ENCODE assay signal across 22 cellular contexts in genomic region chr3:108289159-108289558, GRCh38. TPM values are rescaled to one million over a fixed set of nuclear protein-coding genes. Genes with fewer than 3 reads are reported as not detected.
A peak's percentile ranks its signal among the peaks of the same experiment; 100 is the strongest.
DNase-seq lines count a peak whose midpoint lies in the region; ATAC-seq and TF ChIP-seq lines count a peak whose summit lies in the region.
"Had no signal": no experiment of that assay in that cellular context is flagged by ENCODE, and none has a peak within 500 bp of the region (broad histone marks: within the 10 kb centered on the region; RNA-seq: fewer than 3 reads in every experiment).

No MANE protein-coding gene starts in this region.

- intact Hi-C loops in lower lobe of right lung (cut with DNase I): no loop called here
- intact Hi-C loops in upper lobe of right lung (cut with DNase I): no loop called here
- intact Hi-C loops in gastrocnemius medialis (cut with DNase I; ENCODE audit: low total_unique reads): no loop called here
- intact Hi-C loops in thyroid gland (cut with DNase I): no loop called here

- in situ Hi-C loops in gastrocnemius medialis (cut with MboI; ENCODE audit: low sequenced_read_pairs in 4 of 4): no loop called here

- no peaks in the 10 kb centered on the region for H3K36me3 ChIP-seq in lower lobe of right lung
- no peaks in the 10 kb centered on the region for H3K36me3 ChIP-seq in upper lobe of right lung
- H3K36me3 ChIP-seq in gastrocnemius medialis: no peaks in the 10 kb centered on the region
- H3K36me3 ChIP-seq in thyroid gland: no peaks in the 10 kb centered on the region
- H3K36me3 ChIP-seq: BLaER1, HAP-1 had no signal

- H3K4me3 ChIP-seq in lower lobe of right lung: no peak overlapping the region
- H3K4me3 ChIP-seq in upper lobe of right lung: no peak overlapping the region
- H3K4me3 ChIP-seq in gastrocnemius medialis: no peak overlapping the region
- no peak overlapping the region for H3K4me3 ChIP-seq in thyroid gland (replicated peaks in 1 of 3)
- H3K4me3 ChIP-seq: BLaER1, HAP-1 had no signal

- TF ChIP-seq CTCF in VCaP (conservative IDR thresholded peaks at IDR 0.05): no peak
- no peak for TF ChIP-seq CTCF in lower lobe of right lung (IDR thresholded peaks at IDR 0.05)
- TF ChIP-seq CTCF in upper lobe of right lung (IDR thresholded peaks at IDR 0.05): no peak
- no peak for TF ChIP-seq CTCF in gastrocnemius medialis (IDR thresholded peaks at IDR 0.05 in 4 of 5, conservative IDR thresholded peaks at IDR 0.05 in 1 of 5)
- TF ChIP-seq CTCF in thyroid gland (IDR thresholded peaks at IDR 0.05): no peak

- WGBS in thyroid gland, 2 donors: 81 to 83% methylated on average over 2 of the region's 2 CpGs

- no peak for TF ChIP-seq POLR2A in gastrocnemius medialis (IDR thresholded peaks at IDR 0.05)
- no peak for TF ChIP-seq POLR2A in thyroid gland (IDR thresholded peaks at IDR 0.05)

- H3K27ac ChIP-seq in VCaP (peak overlapping the region; percentile 7; the same call in 1 of the 2 replicates), lower lobe of right lung (peak overlapping the region; percentile 51), upper lobe of right lung (no peak overlapping the region), gastrocnemius medialis (no peak overlapping the region), thyroid gland (no peak overlapping the region)
- H3K27ac ChIP-seq: 22Rv1, BLaER1, C4-2B had no signal

- peak in 1 of 2 donors; percentile 76 for ATAC-seq in lower lobe of right lung
- peak; percentile 58 for ATAC-seq in upper lobe of right lung
- ATAC-seq in gastrocnemius medialis: no peak
- ATAC-seq: CD8-positive, alpha-beta T cell had no signal

- H3K27me3 ChIP-seq in lower lobe of right lung (ENCODE audit: low read depth) (no peaks in the 10 kb centered on the region), upper lobe of right lung (no peaks in the 10 kb centered on the region), gastrocnemius medialis (no peaks in the 10 kb centered on the region), thyroid gland (no peaks in the 10 kb centered on the region)
- H3K27me3 ChIP-seq: BLaER1 had no signal

- DNase-seq in DMS53 (lab: John Stamatoyannopoulos, UW): peak; percentile 3
- DNase-seq in DMS53 treated with DMSO at 0.1 percent for 48 hours (lab: John Stamatoyannopoulos, UW; ENCODE audit: unreplicated experiment): no peak
- DNase-seq in lower lobe of right lung: no peak
- no peak for DNase-seq in upper lobe of right lung
- DNase-seq in HuH-7.5 (ENCODE audit: low spot score): no peak
- no peak for DNase-seq in gastrocnemius medialis
- no peak for DNase-seq in thyroid gland
- DNase-seq: Caco-2; CD4-positive, CD25-positive, alpha-beta regulatory T cell; CD8-positive, alpha-beta T cell; DMS153; DMS79 treated with DMSO at 0.1 percent for 48 hours; GF-D8; GOT3; HFFc6 had no signal

- peaks cover 11% of the 10 kb centered on the region for H3K4me1 ChIP-seq in lower lobe of right lung
- H3K4me1 ChIP-seq in upper lobe of right lung: no peaks in the 10 kb centered on the region
- H3K4me1 ChIP-seq in gastrocnemius medialis: no peaks in the 10 kb centered on the region
- H3K4me1 ChIP-seq in thyroid gland: no peaks in the 10 kb centered on the region
- H3K4me1 ChIP-seq: HAP-1 had no signal

- no peaks in the 10 kb centered on the region for H3K9me3 ChIP-seq in lower lobe of right lung
- H3K9me3 ChIP-seq in upper lobe of right lung: no peaks in the 10 kb centered on the region
- no peaks in the 10 kb centered on the region for H3K9me3 ChIP-seq in gastrocnemius medialis
- H3K9me3 ChIP-seq in thyroid gland: no peaks in the 10 kb centered on the region
- H3K9me3 ChIP-seq: Caco-2, HAP-1 had no signal

RNA-seq across cellular contexts. Expression of gene HHLA2, which starts 7.2 kb away (rescaled TPM):
- total RNA-seq in lower lobe of right lung (4.9 TPM), upper lobe of right lung (0.26 TPM), gastrocnemius medialis (under 1 TPM in 1 of 4 donors, not detected in 3; 0.49 TPM), thyroid gland (not detected)
- total RNA-seq: Daoy, G401, HFFc6 had no signal

Comparison
In these comparisons a context has a peak if more than half of its experiments do, and no peak if none do; other contexts are left out.
1. H3K27ac ChIP-seq: peak in VCaP (single experiment) and lower lobe of right lung (single experiment); none in upper lobe of right lung (single experiment), gastrocnemius medialis (0 of 4) and thyroid gland (0 of 3).